Comparison of ENCODE assay signal across 15 cellular contexts in genomic region chr13:105087941-105088340, GRCh38.
"Had no signal": no experiment of that assay in that cellular context is flagged by ENCODE, and none has a peak within 500 bp of the region (broad histone marks: within the 10 kb centered on the region; RNA-seq: fewer than 3 reads in every experiment).

No MANE protein-coding gene starts in this region.

- H3K27ac ChIP-seq: dorsolateral prefrontal cortex, esophagus squamous epithelium, suprapubic skin had no signal

- ATAC-seq: activated T-cell treated with anti-CD3 and anti-CD28 coated beads, Interleukin-2, amount 50 U/mL, for 72 hours; naive thymus-derived CD8-positive, alpha-beta T cell had no signal

- H3K4me1 Mint-ChIP-seq: activated CD4-positive, alpha-beta memory T cell treated with anti-CD3 and anti-CD28 coated beads, Interleukin-2, amount 10 ng/mL, durations not matched to agents 7 days and 5 days; activated naive CD8-positive, alpha-beta T cell treated with anti-CD3 and anti-CD28 coated beads, Interleukin-2, amount 10 ng/mL, durations not matched to agents 7 days and 5 days; naive thymus-derived CD8-positive, alpha-beta T cell had no signal

- H3K9me3 Mint-ChIP-seq: activated CD4-positive, alpha-beta memory T cell treated with anti-CD3 and anti-CD28 coated beads, Interleukin-2, amount 10 ng/mL, durations not matched to agents 7 days and 5 days; activated naive CD8-positive, alpha-beta T cell treated with anti-CD3 and anti-CD28 coated beads, Interleukin-2, amount 10 ng/mL, durations not matched to agents 7 days and 5 days; activated T-cell treated with anti-CD3 and anti-CD28 coated beads, Interleukin-2, amount 50 U/mL, for 72 hours; type B pancreatic cell had no signal

- H3K36me3 Mint-ChIP-seq: activated naive CD8-positive, alpha-beta T cell treated with anti-CD3 and anti-CD28 coated beads, Interleukin-2, amount 10 ng/mL, durations not matched to agents 7 days and 5 days; naive thymus-derived CD8-positive, alpha-beta T cell; type B pancreatic cell had no signal

- H3K27ac Mint-ChIP-seq: activated CD4-positive, alpha-beta memory T cell treated with anti-CD3 and anti-CD28 coated beads, Interleukin-2, amount 10 ng/mL, durations not matched to agents 7 days and 5 days; activated naive CD8-positive, alpha-beta T cell treated with anti-CD3 and anti-CD28 coated beads, Interleukin-2, amount 10 ng/mL, durations not matched to agents 7 days and 5 days; activated T-cell treated with anti-CD3 and anti-CD28 coated beads, Interleukin-2, amount 50 U/mL, for 72 hours; naive thymus-derived CD8-positive, alpha-beta T cell; type B pancreatic cell had no signal

- H3K27me3 Mint-ChIP-seq: activated CD4-positive, alpha-beta memory T cell treated with anti-CD3 and anti-CD28 coated beads, Interleukin-2, amount 10 ng/mL, durations not matched to agents 7 days and 5 days; activated naive CD8-positive, alpha-beta T cell treated with anti-CD3 and anti-CD28 coated beads, Interleukin-2, amount 10 ng/mL, durations not matched to agents 7 days and 5 days; naive thymus-derived CD8-positive, alpha-beta T cell; type B pancreatic cell had no signal

- DNase-seq: activated CD4-positive, alpha-beta memory T cell treated with anti-CD3 and anti-CD28 coated beads, Interleukin-2, amount 10 ng/mL, durations not matched to agents 7 days and 5 days; activated CD8-positive, alpha-beta memory T cell treated with anti-CD3 and anti-CD28 coated beads, Interleukin-2, amount 50 U/mL, for 4 hours; activated naive CD8-positive, alpha-beta T cell treated with anti-CD3 and anti-CD28 coated beads, Interleukin-2, amount 10 ng/mL, durations not matched to agents 7 days and 5 days; activated T-cell treated with anti-CD3 and anti-CD28 coated beads, Interleukin-2, amount 50 U/mL, for 72 hours; anterior cingulate cortex; dorsolateral prefrontal cortex; esophagus squamous epithelium; foreskin fibroblast; kidney glomerular epithelial cell; naive thymus-derived CD8-positive, alpha-beta T cell; stimulated activated CD4-positive, alpha-beta T cell treated with anti-CD3 and anti-CD28 coated beads, Interleukin-12 subunit alpha, Interleukin-12 subunit beta, amount 100 ng/mL, for 4 hours; stimulated activated naive CD4-positive, alpha-beta T cell treated with Interleukin-2 at 50 U/mL for 16 hours; T-helper 9 cell had no signal

- H3K4me3 Mint-ChIP-seq: activated CD4-positive, alpha-beta memory T cell treated with anti-CD3 and anti-CD28 coated beads, Interleukin-2, amount 10 ng/mL, durations not matched to agents 7 days and 5 days; activated naive CD8-positive, alpha-beta T cell treated with anti-CD3 and anti-CD28 coated beads, Interleukin-2, amount 10 ng/mL, durations not matched to agents 7 days and 5 days; activated T-cell treated with anti-CD3 and anti-CD28 coated beads, Interleukin-2, amount 50 U/mL, for 72 hours; naive thymus-derived CD8-positive, alpha-beta T cell; type B pancreatic cell had no signal
